In genomic region chrX:47523713-47524166, GRCh38 we compare ENCODE assay signal across 8 cellular contexts. TPM values are rescaled to one million over a fixed set of nuclear protein-coding genes. Genes with fewer than 3 reads are reported as not detected.
DNase-seq lines count a peak whose midpoint lies in the region; ATAC-seq and TF ChIP-seq lines count a peak whose summit lies in the region.

No MANE protein-coding gene starts in this region.

- no CpG with 5 or more reads among the region's 34 CpGs for WGBS in iPS DF 6.9 (ENCODE audit: insufficient coverage, insufficient read length)

- H3K36me3 ChIP-seq in iPS DF 6.9 (ENCODE audit: control insufficient read depth, insufficient read depth, low read length), result no peaks in the 10 kb centered on the region

- CTCF ChIA-PET in activated B cell treated with CpG ODN at 0.5 μM for 24 hours (lab: Charles Lee), result interaction anchor here (0.6 to 3.5 kb wide), 14 partner anchors 9 to 620 kb away, joined by 3 to 28 read pairs (median 5); partner anchors contain the start of gene CDK16

- H3K36me3 Mint-ChIP-seq in activated B cell treated with CpG ODN at 0.5 μM for 24 hours (ENCODE audit: low read depth), result no peaks in the 10 kb centered on the region
- no peaks in the 10 kb centered on the region for H3K36me3 Mint-ChIP-seq in stimulated activated effector memory CD8-positive, alpha-beta T cell treated with anti-CD3 and anti-CD28 coated beads, Interleukin-12 subunit alpha, Interleukin-12 subunit beta, amount 100 ng/mL, for 72 hours

- H3K27ac Mint-ChIP-seq in activated B cell treated with CpG ODN at 0.5 μM for 24 hours, result no peak overlapping the region
- H3K27ac Mint-ChIP-seq in stimulated activated effector memory CD8-positive, alpha-beta T cell treated with anti-CD3 and anti-CD28 coated beads, Interleukin-12 subunit alpha, Interleukin-12 subunit beta, amount 100 ng/mL, for 72 hours, result no peak overlapping the region

- DNase-seq in NCI-H2227 (lab: John Stamatoyannopoulos, UW; ENCODE audit: unreplicated experiment) (peak; percentile 51), NCI-H2227 treated with DMSO at 0.1 percent for 48 hours (lab: John Stamatoyannopoulos, UW) (no peak), activated B cell treated with CpG ODN at 0.5 μM for 24 hours (no peak), iPS DF 6.9 (ENCODE audit: low read depth, low spot score) (no peak), putamen (ENCODE audit: low spot score) (no peak), amniotic stem cell (lab: John Stamatoyannopoulos, UW) (no peak)
- DNase-seq in stimulated activated effector memory CD8-positive, alpha-beta T cell treated with anti-CD3 and anti-CD28 coated beads, Interleukin-12 subunit alpha, Interleukin-12 subunit beta, amount 100 ng/mL, for 72 hours (ENCODE audit: low spot score in 2 of 2), result no peak

- H3K4me1 ChIP-seq in iPS DF 6.9 (ENCODE audit: control insufficient read depth, insufficient read depth, low read length), result no peaks in the 10 kb centered on the region

- ATAC-seq in activated B cell treated with CpG ODN at 0.5 μM for 24 hours (ENCODE audit: low read depth) (peak; percentile 32), GM19463 (IDR thresholded peaks at IDR 0.05; ENCODE audit: unreplicated experiment) (no peak)
- ATAC-seq in stimulated activated effector memory CD8-positive, alpha-beta T cell treated with anti-CD3 and anti-CD28 coated beads, Interleukin-12 subunit alpha, Interleukin-12 subunit beta, amount 100 ng/mL, for 72 hours, result peak; percentile 53

- H3K4me3 ChIP-seq in iPS DF 6.9 (ENCODE audit: low read length), result peak overlapping the region; percentile 48; the same call in 1 of the 2 replicates

- peaks cover 2% of the 10 kb centered on the region for H3K4me1 Mint-ChIP-seq in activated B cell treated with CpG ODN at 0.5 μM for 24 hours
- H3K4me1 Mint-ChIP-seq in stimulated activated effector memory CD8-positive, alpha-beta T cell treated with anti-CD3 and anti-CD28 coated beads, Interleukin-12 subunit alpha, Interleukin-12 subunit beta, amount 100 ng/mL, for 72 hours, result no peaks in the 10 kb centered on the region

- no peak for TF ChIP-seq CTCF in activated B cell treated with CpG ODN at 0.5 μM for 24 hours (IDR thresholded peaks at IDR 0.05)

- no peaks in the 10 kb centered on the region for H3K9me3 Mint-ChIP-seq in activated B cell treated with CpG ODN at 0.5 μM for 24 hours
- H3K9me3 Mint-ChIP-seq in stimulated activated effector memory CD8-positive, alpha-beta T cell treated with anti-CD3 and anti-CD28 coated beads, Interleukin-12 subunit alpha, Interleukin-12 subunit beta, amount 100 ng/mL, for 72 hours, result no peaks in the 10 kb centered on the region

- H3K27me3 Mint-ChIP-seq in activated B cell treated with CpG ODN at 0.5 μM for 24 hours, result no peaks in the 10 kb centered on the region

- no peaks in the 10 kb centered on the region for H3K27me3 ChIP-seq in iPS DF 6.9 (ENCODE audit: control insufficient read depth, insufficient read depth, low read length)

- no peak overlapping the region for H3K27ac ChIP-seq in iPS DF 6.9 (ENCODE audit: low read length)

- H3K9me3 ChIP-seq in iPS DF 6.9 (ENCODE audit: control insufficient read depth, insufficient read depth, low read length), result no peaks in the 10 kb centered on the region

- POLR2A ChIA-PET in activated B cell treated with CpG ODN at 0.5 μM for 24 hours (lab: Charles Lee), result interaction anchor here (0.6 to 1.7 kb wide), 13 partner anchors 9 to 544 kb away, joined by 3 to 10 read pairs (median 4); partner anchors contain the start of genes UBA1 and USP11

- intact Hi-C loops in activated B cell treated with CpG ODN at 0.5 μM for 24 hours (cut with micrococcal nuclease), result loop anchor here (1.0 to 5.0 kb wide), 7 partner anchors 26 to 766 kb away; partner anchors contain the start of genes SLC9A7, UBA1, USP11 and ZNF41

- peak overlapping the region; percentile 73 for H3K4me3 Mint-ChIP-seq in activated B cell treated with CpG ODN at 0.5 μM for 24 hours
- peak overlapping the region; percentile 59 for H3K4me3 Mint-ChIP-seq in stimulated activated effector memory CD8-positive, alpha-beta T cell treated with anti-CD3 and anti-CD28 coated beads, Interleukin-12 subunit alpha, Interleukin-12 subunit beta, amount 100 ng/mL, for 72 hours

RNA-seq across cellular contexts. Expression of gene ARAF, which starts 37.3 kb away (rescaled TPM):
- total RNA-seq in activated B cell treated with CpG ODN at 0.5 μM for 24 hours, result 97.2 and 108 TPM in 2 replicates

RNA-seq across cellular contexts. Expression of gene ZNF41, which starts 40.7 kb away (rescaled TPM):
- total RNA-seq in activated B cell treated with CpG ODN at 0.5 μM for 24 hours, result 15.4 and 19.2 TPM in 2 replicates

RNA-seq across cellular contexts. Expression of gene TIMP1, which starts 58.5 kb away (rescaled TPM):
- 6.7 and 8.2 TPM in 2 replicates for total RNA-seq in activated B cell treated with CpG ODN at 0.5 μM for 24 hours
